Comparison of ENCODE assay signal across 8 cellular contexts in genomic region chr16:67561824-67562525, GRCh38. TPM values are rescaled to one million over a fixed set of nuclear protein-coding genes. Genes with fewer than 3 reads are reported as not detected.
A peak's percentile ranks its signal among the peaks of the same experiment; 100 is the strongest.
DNase-seq lines count a peak whose midpoint lies in the region; ATAC-seq and TF ChIP-seq lines count a peak whose summit lies in the region.

No MANE protein-coding gene starts in this region.

- DNase-seq in CD14-positive monocyte (ENCODE audit: low spot score) (peak; percentile 99), NCI-H748 treated with DMSO at 0.1 percent for 48 hours (lab: John Stamatoyannopoulos, UW) (peak; percentile 89), dermis microvascular lymphatic vessel endothelial cell (ENCODE audit: low read depth in 2 of 2) (peak; percentile 88 to 98), lower leg skin (ENCODE audit: low spot score in 2 of 2) (peak; percentile 96 to 99)
- peak; percentile 94 to 97 for DNase-seq in activated CD4-positive, alpha-beta T cell treated with anti-CD3 and anti-CD28 coated beads, Interleukin-2, amount 50 U/mL, for 4 hours
- DNase-seq in stimulated activated CD4-positive, alpha-beta T cell treated with anti-CD3 and anti-CD28 coated beads, Interleukin-4, amount 100 ng/mL, for 24 hours = peak; percentile 95

- H3K27me3 Mint-ChIP-seq in CD14-positive monocyte (ENCODE audit: low read depth in 3 of 3) = peaks cover 0 to 2% (median 0%) of the 10 kb centered on the region in 3 donors

- no peaks in the 10 kb centered on the region for H3K9me3 Mint-ChIP-seq in CD14-positive monocyte

- H3K4me3 ChIP-seq in lower leg skin (ENCODE audit: low read depth, poor library complexity, severe bottlenecking) = peak overlapping the region; percentile 39

- H3K4me1 Mint-ChIP-seq in CD14-positive monocyte = peaks cover 36% of the 10 kb centered on the region

- ATAC-seq in GM19372 (IDR thresholded peaks at IDR 0.05; ENCODE audit: low read depth, unreplicated experiment) (peak; percentile 74), HG03520 (IDR thresholded peaks at IDR 0.05; ENCODE audit: unreplicated experiment) (peak; percentile 74)

- TF ChIP-seq CTCF in CD14-positive monocyte (IDR thresholded peaks at IDR 0.05) = no peak
- no peak for TF ChIP-seq CTCF in lower leg skin (IDR thresholded peaks at IDR 0.05)

- 0 to 1% methylated on average over 35 to 37 of the region's 76 CpGs for WGBS in lower leg skin, 2 donors

- H3K4me3 Mint-ChIP-seq in CD14-positive monocyte = peak overlapping the region; percentile 82 to 91

- intact Hi-C loops in CD14-positive monocyte (cut with micrococcal nuclease) (loop anchor here (2.0 to 10.0 kb wide), 8 partner anchors 15 to 330 kb away; partner anchors contain the start of genes ACD (in 1 of the 2), C16orf86 (in 1 of the 2), ENKD1 (in 1 of the 2) and FHOD1 (in 1 of the 2)), lower leg skin (cut with DNase I; ENCODE audit: low total_unique reads) (loop anchor here (1.0 kb wide), 1 partner anchor 24 kb away; no protein-coding TSS in a partner anchor)

- peak overlapping the region; percentile 83 to 94 (median 91) for H3K27ac Mint-ChIP-seq in CD14-positive monocyte

- no peak for TF ChIP-seq POLR2A in lower leg skin (IDR thresholded peaks at IDR 0.05)

- H3K36me3 Mint-ChIP-seq in CD14-positive monocyte = peaks cover 1 to 2% of the 10 kb centered on the region in 2 donors

RNA-seq across cellular contexts. Expression of gene CTCF, which starts 0.4 kb away (rescaled TPM):
- 10 to 100 TPM in 1 of 2 donors, 1 to 10 TPM in 1; 8.4 to 17.7 TPM for polyA plus RNA-seq in CD14-positive monocyte
- total RNA-seq in dermis microvascular lymphatic vessel endothelial cell (22.6 and 26.8 TPM in 2 replicates), lower leg skin (10 to 100 TPM; 41.0 to 49.9 (median 44.2) TPM)

RNA-seq across cellular contexts. Expression of gene RIPOR1, which starts 33.3 kb away (rescaled TPM):
- polyA plus RNA-seq in CD14-positive monocyte = 10 to 100 TPM in 1 of 2 donors, 1 to 10 TPM in 1; 8.6 to 17.5 TPM
- total RNA-seq in dermis microvascular lymphatic vessel endothelial cell (25.0 and 44.0 TPM in 2 replicates), lower leg skin (10 to 100 TPM; 19.3 to 28.6 (median 23.6) TPM)

Comparison
In these comparisons a context has a peak if more than half of its experiments do, and no peak if none do; other contexts are left out.
1. Peak in every context shown above with its lines: DNase-seq, ATAC-seq and H3K4me3 ChIP-seq.